In the genomic region with DNA sequence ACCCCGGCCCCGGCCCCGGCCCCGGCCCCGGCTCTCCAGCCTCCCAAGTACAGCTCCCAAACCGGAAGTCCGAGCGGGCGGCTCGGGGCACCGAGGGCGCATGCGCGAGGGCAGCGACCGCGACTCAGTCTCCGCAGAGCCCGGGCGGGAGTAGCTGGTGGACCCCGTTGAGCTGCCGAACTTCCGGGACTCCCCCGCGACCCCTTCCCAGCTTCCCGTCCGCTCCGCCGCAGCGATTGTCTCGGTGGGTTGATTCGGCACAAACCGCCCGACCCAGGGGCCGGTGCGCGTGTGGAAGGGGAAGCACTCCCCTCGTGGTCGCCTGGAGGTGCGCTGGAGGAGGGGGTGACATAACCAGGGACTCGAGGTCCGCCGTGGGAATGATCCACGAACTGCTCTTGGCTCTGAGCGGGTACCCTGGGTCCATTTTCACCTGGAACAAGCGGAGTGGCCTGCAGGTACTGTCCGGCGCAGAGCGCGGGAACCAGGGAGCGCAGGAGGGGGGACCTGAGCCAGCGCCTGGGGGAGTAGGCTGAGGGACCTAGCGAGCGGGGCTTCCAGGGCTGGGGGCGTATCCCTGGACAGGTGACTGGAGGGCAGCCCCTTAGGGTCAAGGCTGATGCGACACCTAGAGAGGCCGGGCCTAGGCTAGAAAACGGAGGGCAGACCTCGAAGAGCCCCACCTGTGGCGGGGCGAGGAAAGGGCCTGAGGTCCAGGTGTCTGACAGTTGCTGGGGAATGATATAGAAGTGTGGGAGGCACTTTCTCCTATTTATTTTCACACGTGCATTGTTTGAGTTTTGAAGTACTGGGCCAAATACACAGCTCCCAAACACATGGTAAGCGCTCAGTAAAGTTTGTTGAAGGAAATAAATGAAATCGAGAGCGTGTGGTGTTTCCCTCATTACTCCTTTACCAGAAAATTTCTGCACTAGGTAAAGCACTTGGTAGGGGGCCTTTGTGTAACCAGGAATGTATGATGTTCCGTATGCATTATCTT, we compare ENCODE assay signal across 8 cellular contexts. TPM values are rescaled to one million over a fixed set of nuclear protein-coding genes. Genes with fewer than 3 reads are reported as not detected.
DNase-seq lines count a peak whose midpoint lies in the region; ATAC-seq, FAIRE-seq and TF ChIP-seq lines count a peak whose summit lies in the region.

A gene with protein sequence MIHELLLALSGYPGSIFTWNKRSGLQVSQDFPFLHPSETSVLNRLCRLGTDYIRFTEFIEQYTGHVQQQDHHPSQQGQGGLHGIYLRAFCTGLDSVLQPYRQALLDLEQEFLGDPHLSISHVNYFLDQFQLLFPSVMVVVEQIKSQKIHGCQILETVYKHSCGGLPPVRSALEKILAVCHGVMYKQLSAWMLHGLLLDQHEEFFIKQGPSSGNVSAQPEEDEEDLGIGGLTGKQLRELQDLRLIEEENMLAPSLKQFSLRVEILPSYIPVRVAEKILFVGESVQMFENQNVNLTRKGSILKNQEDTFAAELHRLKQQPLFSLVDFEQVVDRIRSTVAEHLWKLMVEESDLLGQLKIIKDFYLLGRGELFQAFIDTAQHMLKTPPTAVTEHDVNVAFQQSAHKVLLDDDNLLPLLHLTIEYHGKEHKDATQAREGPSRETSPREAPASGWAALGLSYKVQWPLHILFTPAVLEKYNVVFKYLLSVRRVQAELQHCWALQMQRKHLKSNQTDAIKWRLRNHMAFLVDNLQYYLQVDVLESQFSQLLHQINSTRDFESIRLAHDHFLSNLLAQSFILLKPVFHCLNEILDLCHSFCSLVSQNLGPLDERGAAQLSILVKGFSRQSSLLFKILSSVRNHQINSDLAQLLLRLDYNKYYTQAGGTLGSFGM (plus strand): TSS at position 127 of the 1,000 bp plus-strand sequence. CDS start 254 bp downstream, at position 381.
A gene (minus strand): TSS at position 69 of the 1,000 bp plus-strand sequence. CDS start 1,130 bp downstream, outside the sequence.

- H4K91ac ChIP-seq in neuronal stem cell (ENCODE audit: low read depth, low read length, poor library complexity) = no peak within 1 kb of the TSS

- no peak within 1 kb of the TSS for H2AK5ac ChIP-seq in neuronal stem cell (ENCODE audit: low read depth, low read length)

- H3K23ac ChIP-seq in neuronal stem cell (ENCODE audit: low read depth, low read length, poor library complexity) = peak within 1 kb of the TSS; percentile 90

- H3K4me2 ChIP-seq in DND-41 (ENCODE audit: insufficient read depth, low read length) = peak within 1 kb of the TSS; percentile 99
- peak within 1 kb of the TSS; percentile 83 for H3K4me2 ChIP-seq in neuronal stem cell (ENCODE audit: insufficient read depth, low read length, poor library complexity, severe bottlenecking)

- H2BK120ac ChIP-seq in neuronal stem cell (ENCODE audit: low read depth, low read length) = no peak within 1 kb of the TSS

- H3K4me1 ChIP-seq in DND-41 (ENCODE audit: insufficient read depth, low read length) (peaks cover 51% of the 10 kb centered on the region), neuronal stem cell (ENCODE audit: control insufficient read depth in 2 of 2, insufficient read depth in 1 of 2, low read depth in 1 of 2, low read length in 2 of 2) (peaks cover 4 to 6% of the 10 kb centered on the region in 2 donors)

- no peak for FAIRE-seq in frontal cortex (lab: Jason Lieb, UNC)

- H3K9me3 ChIP-seq in DND-41 (ENCODE audit: insufficient read depth, low read length, severe bottlenecking) (no peaks in the 10 kb centered on the region), neuronal stem cell (replicated peaks in 1 of 2; ENCODE audit: control insufficient read depth in 2 of 2, insufficient read depth in 1 of 2, low read depth in 1 of 2, low read length in 2 of 2) (peaks cover 2 to 21% of the 10 kb centered on the region in 2 donors)

- H2BK15ac ChIP-seq in neuronal stem cell (ENCODE audit: low read length) = no peak within 1 kb of the TSS

- no peak within 1 kb of the TSS for H2BK12ac ChIP-seq in neuronal stem cell (ENCODE audit: low read length)

- peak within 1 kb of the TSS; percentile 97 for H3K18ac ChIP-seq in neuronal stem cell (ENCODE audit: low read length)

- H3K27ac ChIP-seq in DND-41 (ENCODE audit: low read length) (peak within 1 kb of the TSS; percentile 81), neuronal stem cell (replicated peaks; ENCODE audit: low read length) (peak within 1 kb of the TSS; percentile 76)

- DNase-seq in DND-41 = peak; percentile 83
- DNase-seq in SHP77 treated with DMSO at 0.1 percent for 48 hours (lab: John Stamatoyannopoulos, UW) = peak; percentile 39
- DNase-seq in activated gamma-delta T cell treated with Interleukin-2 at 50 U/mL for 16 hours = peak; percentile 70
- DNase-seq in frontal cortex (ENCODE audit: low spot score in 2 of 2) = peak; percentile 84 to 88
- DNase-seq in neuronal stem cell (ENCODE audit: low spot score) = peak; percentile 90

- ATAC-seq in DND-41 (ENCODE audit: insufficient read depth, low read depth) (peak; percentile 85), GM21737 (IDR thresholded peaks at IDR 0.05; ENCODE audit: unreplicated experiment) (peak; percentile 83)

- H2AFZ ChIP-seq in DND-41 (ENCODE audit: low read depth, low read length) = peak within 1 kb of the TSS; percentile 83
- H2AFZ ChIP-seq in neuronal stem cell (ENCODE audit: low read length) = peak within 1 kb of the TSS; percentile 97

- peaks cover 69% of the 10 kb centered on the region for H3K79me2 ChIP-seq in DND-41 (ENCODE audit: insufficient read depth, low read length)

- no CpG with 5 or more reads among the region's 66 CpGs for WGBS in neuronal stem cell (ENCODE audit: extremely low coverage in 2 of 2, insufficient read length in 2 of 2, insufficient replicate concordance in 1 of 2), 2 donors

- H3K14ac ChIP-seq in neuronal stem cell (ENCODE audit: low read length) = peak within 1 kb of the TSS; percentile 75

- no peak within 1 kb of the TSS for H3K4ac ChIP-seq in neuronal stem cell (ENCODE audit: low read length)

- H3K9ac ChIP-seq in DND-41 (ENCODE audit: low read depth, low read length) (peak within 1 kb of the TSS; percentile 76), neuronal stem cell (ENCODE audit: low read depth, low read length, poor library complexity) (peak within 1 kb of the TSS; percentile 95)

- H3K36me3 ChIP-seq in DND-41 (ENCODE audit: insufficient read depth, low read length) (peaks cover 24% of the 10 kb centered on the region), neuronal stem cell (replicated peaks in 1 of 2; ENCODE audit: control insufficient read depth in 2 of 2, insufficient read depth in 2 of 2, low read length in 2 of 2) (peaks cover 11 to 51% of the 10 kb centered on the region in 2 donors)

- H3K27me3 ChIP-seq in DND-41 (ENCODE audit: insufficient read depth, low read length, poor library complexity) = no peaks in the 10 kb centered on the region
- no peaks in the 10 kb centered on the region for H3K27me3 ChIP-seq in neuronal stem cell (ENCODE audit: control insufficient read depth in 3 of 3, insufficient read depth in 3 of 3, low read depth in 1 of 3, low read length in 3 of 3)

- peak within 1 kb of the TSS; percentile 93 for H2BK5ac ChIP-seq in neuronal stem cell (ENCODE audit: low read length)

- peaks cover 1% of the 10 kb centered on the region; the same call in 1 of the 2 replicates for H4K20me1 ChIP-seq in DND-41 (ENCODE audit: insufficient read depth, low read length)

- peak; percentile 34 for TF ChIP-seq CTCF in DND-41 (IDR thresholded peaks at IDR 0.05; ENCODE audit: borderline replicate concordance, extremely low read depth, low read length, poor library complexity, severe bottlenecking)
- TF ChIP-seq CTCF in LNCAP (IDR thresholded peaks at IDR 0.05) = peak; percentile 63
- TF ChIP-seq CTCF in subcutaneous adipose tissue (IDR thresholded peaks at IDR 0.05; ENCODE audit: low read depth) = no peak

- H3K4me3 ChIP-seq in DND-41 (ENCODE audit: low read depth in 1 of 2, low read length in 2 of 2) (peak within 1 kb of the TSS; percentile 93 to 97), neuronal stem cell (ENCODE audit: low read length in 2 of 2) (peak within 1 kb of the TSS; percentile 80 to 92)

- no peak within 1 kb of the TSS for H4K8ac ChIP-seq in neuronal stem cell (ENCODE audit: low read depth, low read length)

- peaks cover 8% of the 10 kb centered on the region for H3K79me1 ChIP-seq in neuronal stem cell (ENCODE audit: low read depth, low read length)

RNA-seq across cellular contexts. Expression of the first gene that starts in this region (rescaled TPM):
- 22.8 TPM for total RNA-seq in frontal cortex
- polyA plus RNA-seq in neuronal stem cell (2013, experiment 1 of 2) = 15.6 TPM
- 16.2 TPM for polyA plus RNA-seq in neuronal stem cell (2013, experiment 2 of 2)
- 10 to 100 TPM; 10.8 to 14.0 (median 12.1) TPM for total RNA-seq in subcutaneous adipose tissue

RNA-seq across cellular contexts. Expression of the second gene that starts in this region (rescaled TPM):
- total RNA-seq in frontal cortex = 38.3 TPM
- 21.3 TPM for polyA plus RNA-seq in neuronal stem cell (2013, experiment 1 of 2)
- 22.1 TPM for polyA plus RNA-seq in neuronal stem cell (2013, experiment 2 of 2)
- total RNA-seq in subcutaneous adipose tissue = 10 to 100 TPM; 13.6 to 20.7 (median 19.7) TPM

Comparison
In these comparisons a context has a peak if more than half of its experiments do, and no peak if none do; other contexts are left out.
1. Peak in every context shown above with its lines: DNase-seq, ATAC-seq, H3K4me3 ChIP-seq and H3K27ac ChIP-seq.
2. DNase-seq: peak in every context shown above with its lines; median percentile 90 in neuronal stem cell; 86 in frontal cortex; 83 in DND-41; 70 in activated gamma-delta T cell treated with Interleukin-2 at 50 U/mL for 16 hours; 39 in SHP77 treated with DMSO at 0.1 percent for 48 hours.